Comparison of ENCODE assay signal across 1 cellular context in the genomic region with DNA sequence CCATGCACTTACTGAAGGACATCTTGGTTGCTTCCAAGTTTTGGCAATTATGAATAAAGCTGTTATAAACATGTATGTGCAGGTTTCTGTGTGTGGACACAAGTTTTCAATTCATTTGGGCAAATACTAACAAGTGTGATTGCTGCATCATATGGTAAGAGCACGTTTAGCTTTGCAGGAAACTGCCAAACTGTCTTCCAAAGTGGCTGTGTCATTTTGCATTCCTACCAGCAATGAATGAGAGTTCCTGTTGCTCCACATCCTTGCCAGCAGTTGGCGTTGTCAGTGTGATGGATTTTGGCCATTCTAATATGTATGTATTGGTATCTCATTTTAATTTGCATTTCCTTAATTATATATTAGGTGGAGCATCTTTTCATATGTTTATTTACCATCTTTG.
TF ChIP-seq lines count a peak whose summit lies in the region.

No MANE protein-coding gene starts in this region.

TF ChIP-seq in SK-N-SH treated with all-trans-retinoic acid at 6 μM for 48 hours, 23 proteins besides CTCF, POLR2A, EP300 and RAD21 (continued from another document):
- TF ChIP-seq ZNF70 (CRISPR knock-in tag; IDR thresholded peaks at IDR 0.05): no peak
- TF ChIP-seq BACH2 (CRISPR knock-in tag; IDR thresholded peaks at IDR 0.05; ENCODE audit: borderline replicate concordance): no peak
TF ChIP-seq in SK-N-SH treated with all-trans-retinoic acid at 6 μM for 48 hours: peak in this region for 0.
